In genomic region chr4:46329118-46329976, GRCh38 we compare ENCODE assay signal across 8 cellular contexts.
DNase-seq lines count a peak whose midpoint lies in the region; ATAC-seq and TF ChIP-seq lines count a peak whose summit lies in the region.

No MANE protein-coding gene starts in this region.

- H3K4me3 Mint-ChIP-seq in H9 = no peak overlapping the region

- H3K4me1 Mint-ChIP-seq in H9 = peaks cover 0 to 2% of the 10 kb centered on the region in 2 experiments; a peak in 2 of 4 replicates

- H4K20me1 ChIP-seq in H9 (ENCODE audit: control insufficient read depth, insufficient read depth, insufficient read length) = no peaks in the 10 kb centered on the region

- no peaks in the 10 kb centered on the region for H3K79me2 ChIP-seq in H9 (ENCODE audit: insufficient read depth, low read length)

- no peak overlapping the region for H4K5ac ChIP-seq in H9 (ENCODE audit: insufficient read length, low read depth, low read length)

- in situ Hi-C loops in Caki2 (cut with HindIII; ENCODE audit: low pct_unique_long_range_greater_than_20kb, low sequenced_read_pairs) = no loop called here

- no peaks in the 10 kb centered on the region for H3K36me3 ChIP-seq in uterus

- H3K27ac ChIP-seq in H9 (ENCODE audit: insufficient read length, low read depth, low read length) = no peak overlapping the region
- H3K27ac ChIP-seq in uterus = no peak overlapping the region

- H2AK5ac ChIP-seq in H9 (ENCODE audit: insufficient read length, low read length) = no peak overlapping the region

- H3K36me3 Mint-ChIP-seq in H9 (ENCODE audit: insufficient read depth in 1 of 3, low read depth in 3 of 3) = no peaks in the 10 kb centered on the region

- no peak overlapping the region for H2BK120ac ChIP-seq in H9 (ENCODE audit: low read depth, low read length, poor library complexity, severe bottlenecking)

- no peak overlapping the region for H4K8ac ChIP-seq in H9 (replicated peaks; ENCODE audit: insufficient read length, low read depth, low read length)

- intact Hi-C loops in uterus (cut with DNase I; ENCODE audit: low total_unique reads) = no loop called here

- H2BK20ac ChIP-seq in H9 (ENCODE audit: low read depth, low read length, poor library complexity, severe bottlenecking) = no peak overlapping the region

- H3K14ac ChIP-seq in H9 (ENCODE audit: insufficient read depth, low read length) = no peak overlapping the region

- ATAC-seq in GM18858 (IDR thresholded peaks at IDR 0.05; ENCODE audit: unreplicated experiment) (no peak), HG03521 (IDR thresholded peaks at IDR 0.05; ENCODE audit: unreplicated experiment) (no peak)

- H3K27me3 ChIP-seq in H9 (ENCODE audit: insufficient read depth, low read length) (no peaks in the 10 kb centered on the region), uterus (no peaks in the 10 kb centered on the region)

- no peak overlapping the region for H4K91ac ChIP-seq in H9 (ENCODE audit: insufficient read length, low read depth, low read length)

- WGBS in H9 (ENCODE audit: extremely low coverage, insufficient read length, low lambda C conversion rate) = no CpG with 5 or more reads among the region's 2 CpGs

- H3K23me2 ChIP-seq in H9 (ENCODE audit: insufficient read length, low read depth, low read length, poor library complexity, severe bottlenecking) = no peaks in the 10 kb centered on the region

- no peak overlapping the region for H3T11ph ChIP-seq in H9 (ENCODE audit: low read length)

- peak; percentile 44 for DNase-seq in Caki2 (ENCODE audit: low read depth)
- peak; percentile 46 for DNase-seq in H9
- peak; percentile 64 to 90 for DNase-seq in NCI-H524 (lab: John Stamatoyannopoulos, UW)
- peak; percentile 1 for DNase-seq in cerebellum (ENCODE audit: low spot score)
- DNase-seq in occipital lobe (lab: John Stamatoyannopoulos, UW) = peak; percentile 1
- DNase-seq in uterus = no peak

- no peak overlapping the region for H3K9ac ChIP-seq in H9 (ENCODE audit: extremely low read depth, insufficient read length, low read length)

- H3K4me3 ChIP-seq in uterus = no peak overlapping the region

- no peak overlapping the region for H2BK12ac ChIP-seq in H9 (ENCODE audit: insufficient read length, low read depth, low read length)

- no peaks in the 10 kb centered on the region for H3K79me1 ChIP-seq in H9 (ENCODE audit: insufficient read depth, low read depth, low read length, poor library complexity, severe bottlenecking)

- H3K27me3 Mint-ChIP-seq in H9 (ENCODE audit: low read depth) = no peaks in the 10 kb centered on the region

- no peak overlapping the region for H3K23ac ChIP-seq in H9 (ENCODE audit: insufficient read length, low read depth, low read length)

- no peaks in the 10 kb centered on the region for H3K4me1 ChIP-seq in H9 (ENCODE audit: insufficient read depth, low read length)
- no peaks in the 10 kb centered on the region for H3K4me1 ChIP-seq in uterus

- TF ChIP-seq CTCF in H9 (conservative IDR thresholded peaks at IDR 0.05) = peak; percentile 77
- TF ChIP-seq CTCF in uterus (IDR thresholded peaks at IDR 0.05) = no peak

- H3K4ac ChIP-seq in H9 (ENCODE audit: low read depth, low read length) = no peak overlapping the region

- no peak overlapping the region for H3K18ac ChIP-seq in H9 (ENCODE audit: insufficient read length, low read depth, low read length)

- H3K56ac ChIP-seq in H9 (ENCODE audit: insufficient read length, low read depth, low read length) = no peak overlapping the region

- H3K9me3 Mint-ChIP-seq in H9 = no peaks in the 10 kb centered on the region; a peak in 1 of 5 replicates

- no peak overlapping the region for H2BK15ac ChIP-seq in H9 (ENCODE audit: low read depth, low read length)

- H3K9me3 ChIP-seq in H9 (ENCODE audit: control insufficient read depth, low read depth, low read length) = no peaks in the 10 kb centered on the region
- H3K9me3 ChIP-seq in uterus = no peaks in the 10 kb centered on the region

- H3K27ac Mint-ChIP-seq in H9 = no peak overlapping the region

- H2AFZ ChIP-seq in H9 (ENCODE audit: low read length) = peak overlapping the region; percentile 86

- TF ChIP-seq POLR2A in uterus (IDR thresholded peaks at IDR 0.05) = no peak

- no peak overlapping the region for H2BK5ac ChIP-seq in H9 (ENCODE audit: insufficient read length, low read length)

- no peak overlapping the region for H3K4me2 ChIP-seq in H9 (ENCODE audit: insufficient read depth, insufficient read length, low read length)

Comparison
In these comparisons a context has a peak if more than half of its experiments do, and no peak if none do; other contexts are left out.
1. DNase-seq: peak in Caki2 (single experiment), H9 (single experiment), NCI-H524 (2 of 2), cerebellum (single experiment) and occipital lobe (single experiment); none in uterus (0 of 2).